ENCODE assay signal across 8 cellular contexts in genomic region chr4:17336524-17336941, GRCh38.
DNase-seq lines count a peak whose midpoint lies in the region; ATAC-seq and TF ChIP-seq lines count a peak whose summit lies in the region.

No MANE protein-coding gene starts in this region.

- H3K4me3 Mint-ChIP-seq in IgD-negative memory B cell = no peak overlapping the region
- H3K4me3 Mint-ChIP-seq in neural crest cell = no peak overlapping the region

- no peaks in the 10 kb centered on the region for H3K9me3 Mint-ChIP-seq in IgD-negative memory B cell
- no peaks in the 10 kb centered on the region for H3K9me3 Mint-ChIP-seq in neural crest cell

- peak overlapping the region in 2 of 3 donors; percentile 27 to 93 for H3K27ac Mint-ChIP-seq in IgD-negative memory B cell
- peak overlapping the region; percentile 45 for H3K27ac Mint-ChIP-seq in neural crest cell (ENCODE audit: unreplicated experiment)

- ATAC-seq in GM21515 (IDR thresholded peaks at IDR 0.05; ENCODE audit: unreplicated experiment) = peak; percentile 87

- TF ChIP-seq CTCF in neural crest cell (conservative IDR thresholded peaks at IDR 0.05) = no peak

- H3K4me1 Mint-ChIP-seq in IgD-negative memory B cell (no peaks in the 10 kb centered on the region), neural crest cell (no peaks in the 10 kb centered on the region)

- no peaks in the 10 kb centered on the region for H3K36me3 Mint-ChIP-seq in IgD-negative memory B cell
- no peaks in the 10 kb centered on the region for H3K36me3 Mint-ChIP-seq in neural crest cell (ENCODE audit: low read depth)

- H3K27me3 Mint-ChIP-seq in IgD-negative memory B cell (peaks cover 10% of the 10 kb centered on the region), neural crest cell (ENCODE audit: low read depth) (no peaks in the 10 kb centered on the region)

- DNase-seq in activated T-helper 9 cell treated with anti-CD3 and anti-CD28 coated beads, Interleukin-2, amount 50 U/mL, for 16 hours (ENCODE audit: low read depth) = peak; percentile 58
- no peak for DNase-seq in neural crest cell (ENCODE audit: low read depth, low spot score)
- DNase-seq in NCI-H1417 treated with DMSO at 0.1 percent for 48 hours (lab: John Stamatoyannopoulos, UW) = no peak
- no peak for DNase-seq in globus pallidus (ENCODE audit: low spot score)
- no peak for DNase-seq in EL
- no peak for DNase-seq in GM19238 (ENCODE audit: insufficient read length, low spot score)
